Comparison of ENCODE assay signal across 8 cellular contexts in the genomic region with DNA sequence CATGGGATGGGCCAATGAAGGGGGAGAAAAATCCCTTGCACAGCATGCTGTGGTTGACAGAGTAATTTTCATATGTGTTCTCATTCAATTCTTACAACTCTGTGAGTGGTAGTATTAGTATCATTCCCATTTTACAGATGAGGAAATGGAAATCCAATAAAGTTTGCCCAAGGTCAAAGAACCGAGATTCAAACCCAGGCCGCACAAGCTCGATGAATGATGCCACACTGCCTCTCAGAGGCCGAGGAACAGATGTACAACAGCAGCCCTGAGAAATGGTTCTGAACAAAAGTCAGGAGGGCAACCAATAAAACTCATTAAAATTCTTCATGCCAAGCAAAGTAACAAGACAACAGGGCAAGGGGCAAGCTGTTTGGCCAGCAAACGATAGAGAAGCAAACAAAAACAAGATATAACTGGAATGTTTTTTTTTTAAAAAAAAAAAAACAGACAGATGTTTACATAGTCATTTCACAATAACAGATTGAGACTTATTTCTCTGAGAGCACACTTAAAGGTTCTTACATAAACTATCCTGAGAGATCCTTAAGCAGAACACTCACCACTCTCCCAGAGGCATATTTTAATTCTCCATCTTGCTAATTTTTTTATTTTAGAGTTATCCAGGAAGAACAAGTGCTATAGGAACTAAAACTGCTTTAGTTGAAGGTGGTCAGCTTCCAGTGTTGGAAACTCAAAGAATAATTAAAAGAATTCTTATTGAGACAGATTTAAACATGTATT.
A peak's percentile ranks its signal among the peaks of the same experiment; 100 is the strongest.
DNase-seq lines count a peak whose midpoint lies in the region; ATAC-seq, FAIRE-seq and TF ChIP-seq lines count a peak whose summit lies in the region.

No MANE protein-coding gene starts in this region.

- TF ChIP-seq CTCF in D721Med (IDR thresholded peaks at IDR 0.05; ENCODE audit: insufficient read depth, missing control alignments): peak; percentile 79

- DNase-seq in D721Med (ENCODE audit: insufficient read length, low spot score) (peak; percentile 31), HT-29 (ENCODE audit: low spot score) (peak; percentile 23), RPMI8226 (peak; percentile 19), islet precursor cell (peak; percentile 63), nucleus accumbens (lab: John Stamatoyannopoulos, UW) (no peak), SKM-1 (lab: John Stamatoyannopoulos, UW; ENCODE audit: unreplicated experiment) (no peak), Ammon's horn (ENCODE audit: low spot score) (no peak)

- ATAC-seq in GM21529 (IDR thresholded peaks at IDR 0.05; ENCODE audit: unreplicated experiment): no peak

- peak; percentile 84 for FAIRE-seq in D721Med (lab: Jason Lieb, UNC)

Comparison
In these comparisons a context has a peak if more than half of its experiments do, and no peak if none do; other contexts are left out.
1. DNase-seq: peak in D721Med (single experiment), HT-29 (single experiment), RPMI8226 (single experiment) and islet precursor cell (single experiment); none in nucleus accumbens (0 of 56), SKM-1 (single experiment) and Ammon's horn (single experiment).